In the genomic region with DNA sequence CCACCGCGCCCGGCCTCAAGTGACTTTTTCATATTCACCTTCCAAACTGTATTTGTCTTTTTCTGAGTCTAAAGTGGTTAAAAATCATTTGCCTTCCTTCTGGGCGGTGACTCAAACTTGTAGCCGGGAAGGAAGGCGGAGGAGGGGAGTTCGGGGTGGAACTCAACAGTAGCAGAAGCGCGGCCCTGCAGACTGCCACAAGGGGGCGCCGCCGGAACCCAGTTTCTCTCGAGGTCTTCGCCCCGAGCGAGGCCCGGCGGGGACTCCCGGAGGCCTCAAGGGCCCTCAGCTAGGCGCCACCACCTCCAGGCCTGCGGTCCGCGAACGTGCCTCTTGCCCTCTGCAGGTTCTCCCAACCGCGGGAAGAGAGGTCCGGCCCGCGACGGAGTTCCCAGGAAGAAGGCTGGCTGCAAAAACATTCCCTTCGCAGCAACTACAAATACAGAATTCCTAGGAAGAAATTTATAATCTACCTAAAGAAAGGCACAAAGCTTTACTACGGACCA, we compare ENCODE assay signal across 8 cellular contexts. TPM values are rescaled to one million over a fixed set of nuclear protein-coding genes. Genes with fewer than 3 reads are reported as not detected.
DNase-seq lines count a peak whose midpoint lies in the region; ATAC-seq and TF ChIP-seq lines count a peak whose summit lies in the region.

No MANE protein-coding gene starts in this region.

- H3K9me3 ChIP-seq in DOHH2 (ENCODE audit: control insufficient read depth, insufficient read depth, low read length) = no peaks in the 10 kb centered on the region

- H3F3A ChIP-seq in DOHH2 (ENCODE audit: control insufficient read depth, insufficient read depth) = no peaks in the 10 kb centered on the region

- no peaks in the 10 kb centered on the region for H3K9me3 Mint-ChIP-seq in activated naive CD8-positive, alpha-beta T cell treated with anti-CD3 and anti-CD28 coated beads, Interleukin-2, amount 50 U/mL, for 24 hours

- no peak overlapping the region for H3K27ac ChIP-seq in DOHH2 (ENCODE audit: low read depth, low read length)

- DNase-seq in KBM-7 = peak; percentile 94
- DNase-seq in SW480 (ENCODE audit: low spot score) = peak; percentile 63
- DNase-seq in activated naive CD8-positive, alpha-beta T cell treated with anti-CD3 and anti-CD28 coated beads, Interleukin-2, amount 50 U/mL, for 24 hours = peak; percentile 98
- peak; percentile 91 for DNase-seq in left cardiac atrium
- peak; percentile 88 for DNase-seq in retina

- H3K27me3 ChIP-seq in DOHH2 (ENCODE audit: control insufficient read depth, low read length) = peaks cover 27% of the 10 kb centered on the region

- TF ChIP-seq CTCF in DOHH2 (IDR thresholded peaks at IDR 0.05; ENCODE audit: low read depth, low read length, poor library complexity, severe bottlenecking) = peak; percentile 86

- peaks cover 4% of the 10 kb centered on the region for H3K4me1 ChIP-seq in DOHH2 (ENCODE audit: control insufficient read depth, low read length)

- no peaks in the 10 kb centered on the region for H3K36me3 ChIP-seq in DOHH2 (ENCODE audit: control insufficient read depth, low read length)

- peaks cover 19% of the 10 kb centered on the region for H3K4me1 Mint-ChIP-seq in activated naive CD8-positive, alpha-beta T cell treated with anti-CD3 and anti-CD28 coated beads, Interleukin-2, amount 50 U/mL, for 24 hours

- intact Hi-C loops in left cardiac atrium (cut with DNase I) = loop anchor here in 1 of 2 donors (5.0 kb wide), 1 partner anchor 139 kb away; no protein-coding TSS in a partner anchor

- H3K79me2 ChIP-seq in DOHH2 (ENCODE audit: control insufficient read depth, low read length) = no peaks in the 10 kb centered on the region

- H3K4me2 ChIP-seq in DOHH2 (ENCODE audit: low read length) = peak overlapping the region; percentile 41

- no peaks in the 10 kb centered on the region for H4K20me1 ChIP-seq in DOHH2 (ENCODE audit: control insufficient read depth, insufficient read depth, low read depth, low read length)

- H3K27me3 Mint-ChIP-seq in activated naive CD8-positive, alpha-beta T cell treated with anti-CD3 and anti-CD28 coated beads, Interleukin-2, amount 50 U/mL, for 24 hours = peaks cover 29% of the 10 kb centered on the region

- H3K9me2 ChIP-seq in DOHH2 (replicated peaks; ENCODE audit: control insufficient read depth, low read length) = no peaks in the 10 kb centered on the region

- ATAC-seq in GM21447 (IDR thresholded peaks at IDR 0.05; ENCODE audit: unreplicated experiment) = peak; percentile 92
- ATAC-seq in activated naive CD8-positive, alpha-beta T cell treated with anti-CD3 and anti-CD28 coated beads, Interleukin-2, amount 50 U/mL, for 24 hours = peak; percentile 98
- ATAC-seq in left cardiac atrium = peak; percentile 79 to 95
- ATAC-seq in HG03442 (IDR thresholded peaks at IDR 0.05; ENCODE audit: unreplicated experiment) = no peak

- in situ Hi-C loops in KBM-7 (cut with MboI; ENCODE audit: low pct_unique_long_range_greater_than_20kb, low sequenced_read_pairs) = loop anchor here (25.0 kb wide), 2 partner anchors 139 to 564 kb away; a partner anchor contains a TSS

- H3K4me3 ChIP-seq in DOHH2 (ENCODE audit: low read length) = no peak overlapping the region

- H3K36me3 Mint-ChIP-seq in activated naive CD8-positive, alpha-beta T cell treated with anti-CD3 and anti-CD28 coated beads, Interleukin-2, amount 50 U/mL, for 24 hours (ENCODE audit: low read depth) = no peaks in the 10 kb centered on the region

- no peak overlapping the region for H3K27ac Mint-ChIP-seq in activated naive CD8-positive, alpha-beta T cell treated with anti-CD3 and anti-CD28 coated beads, Interleukin-2, amount 50 U/mL, for 24 hours

- H3K4me3 Mint-ChIP-seq in activated naive CD8-positive, alpha-beta T cell treated with anti-CD3 and anti-CD28 coated beads, Interleukin-2, amount 50 U/mL, for 24 hours = no peak overlapping the region

RNA-seq across cellular contexts. Expression of a gene that starts 16.8 kb away (rescaled TPM):
- 10 to 100 TPM; 42.7 to 43.1 TPM for total RNA-seq in left cardiac atrium
